In genomic region chr14:51719970-51720369, GRCh38 we compare ENCODE assay signal across 18 cellular contexts.
"Had no signal": no experiment of that assay in that cellular context is flagged by ENCODE, and none has a peak within 500 bp of the region (broad histone marks: within the 10 kb centered on the region; RNA-seq: fewer than 3 reads in every experiment).

No MANE protein-coding gene starts in this region.

- H3K4me3 Mint-ChIP-seq: dendritic cell treated with granulocyte-macrophage colony-stimulating factor and Interleukin-4, amounts not matched to agents 40 ng/mL and 50 ng/mL, for 4 days; effector memory CD8-positive, alpha-beta T cell; naive thymus-derived CD4-positive, alpha-beta T cell; nephron progenitor cell; type B pancreatic cell had no signal

- H3K27me3 Mint-ChIP-seq: naive thymus-derived CD4-positive, alpha-beta T cell; type B pancreatic cell had no signal

- DNase-seq: effector memory CD8-positive, alpha-beta T cell; esophagus squamous epithelium; foreskin fibroblast; heart left ventricle; hippocampal formation; left ventricle myocardium inferior; mesendoderm; naive thymus-derived CD4-positive, alpha-beta T cell; nephron progenitor cell; small intestine; stimulated activated CD4-positive, alpha-beta T cell treated with anti-CD3 and anti-CD28 coated beads, Interleukin-2, amount 100 ng/mL, for 48 hours; stimulated activated naive CD8-positive, alpha-beta T cell treated with anti-CD3 and anti-CD28 coated beads, Interleukin-15, Interleukin-2, amounts not matched to agents 100 U/mL and 50 U/mL, for 24 hours; thyroid gland had no signal

- ATAC-seq: effector memory CD8-positive, alpha-beta T cell; heart left ventricle; naive thymus-derived CD4-positive, alpha-beta T cell; right cardiac atrium; stimulated activated naive CD8-positive, alpha-beta T cell treated with anti-CD3 and anti-CD28 coated beads, Interleukin-15, Interleukin-2, amounts not matched to agents 100 U/mL and 50 U/mL, for 24 hours had no signal

- H3K9me3 Mint-ChIP-seq: dendritic cell treated with granulocyte-macrophage colony-stimulating factor and Interleukin-4, amounts not matched to agents 40 ng/mL and 50 ng/mL, for 4 days; effector memory CD8-positive, alpha-beta T cell; naive thymus-derived CD4-positive, alpha-beta T cell; nephron progenitor cell had no signal

- H3K27ac Mint-ChIP-seq: dendritic cell treated with granulocyte-macrophage colony-stimulating factor and Interleukin-4, amounts not matched to agents 40 ng/mL and 50 ng/mL, for 4 days; effector memory CD8-positive, alpha-beta T cell; naive thymus-derived CD4-positive, alpha-beta T cell; nephron progenitor cell; type B pancreatic cell had no signal

- FAIRE-seq: colon, small intestine, urothelium cell line had no signal
